1 cellular context compared by ENCODE assay signal in the genomic region with DNA sequence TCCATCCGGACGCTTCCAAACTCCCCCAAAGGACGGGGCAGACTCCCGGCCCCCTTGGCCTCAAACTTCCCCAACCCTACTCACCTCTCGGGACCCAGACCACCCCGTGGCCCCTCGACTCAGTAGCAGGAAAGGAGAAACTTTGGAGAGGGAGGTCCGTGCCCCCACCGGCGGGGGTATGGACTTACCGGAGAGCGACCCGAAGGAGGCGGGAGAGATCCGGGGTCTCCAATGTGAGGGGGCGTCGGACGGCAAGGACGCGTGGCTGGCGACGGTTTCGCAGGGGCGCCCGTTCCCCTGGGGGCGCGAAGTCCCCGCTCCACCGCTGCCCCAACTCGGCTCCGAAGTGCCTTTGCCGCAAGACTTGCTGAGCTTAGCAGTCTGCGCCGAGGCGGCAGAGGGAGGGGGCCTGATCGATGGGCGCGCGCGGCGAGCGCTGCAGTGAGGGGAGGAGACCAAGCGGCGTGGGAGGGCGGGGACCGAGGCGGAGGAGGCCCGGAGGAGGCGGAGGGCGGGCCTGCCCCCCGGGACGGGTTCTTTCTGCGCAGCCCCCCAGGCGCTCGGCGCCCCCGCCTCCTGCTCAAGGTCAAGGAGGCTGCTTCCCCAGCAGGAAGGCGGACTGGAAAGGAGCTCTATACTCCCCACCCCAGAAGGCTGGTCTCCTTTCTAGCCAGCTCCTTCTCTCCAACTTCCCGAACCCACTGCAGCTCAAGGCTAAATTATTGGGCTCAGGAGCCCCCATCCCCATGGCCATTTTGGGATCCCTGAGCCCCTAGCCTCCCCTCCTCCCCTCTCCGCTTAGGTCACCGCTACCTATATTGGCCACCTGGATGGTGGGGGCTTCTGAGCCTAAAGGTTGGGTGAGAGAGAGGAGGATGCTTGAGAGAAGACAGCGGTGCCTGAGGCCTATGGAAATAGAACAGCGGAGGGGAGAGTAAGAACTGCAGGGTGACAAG.
TF ChIP-seq lines count a peak whose summit lies in the region.

A gene (minus strand): TSS at position 385 of the 956 bp plus-strand sequence. CDS start 104,682 bp downstream, outside the sequence.

TF ChIP-seq in IMR-90, 13 proteins besides CTCF, POLR2A, EP300 and RAD21:
- TF ChIP-seq CEBPB (IDR thresholded peaks at IDR 0.05; ENCODE audit: low read depth, low read length) = no peak
- peak; percentile 43 for TF ChIP-seq MAFK (IDR thresholded peaks at IDR 0.05; ENCODE audit: low read depth, low read length)
- 0 out of 2 replicates have a peak, but pooled peaks have one; percentile 37 for TF ChIP-seq MAZ (IDR thresholded peaks at IDR 0.05; ENCODE audit: borderline replicate concordance, low read depth, low read length)
